Comparison of ENCODE assay signal across 31 cellular contexts in genomic region chr17:73856585-73856984, GRCh38.
"Had no signal": no experiment of that assay in that cellular context is flagged by ENCODE, and none has a peak within 500 bp of the region (broad histone marks: within the 10 kb centered on the region; RNA-seq: fewer than 3 reads in every experiment).

No MANE protein-coding gene starts in this region.

- DNase-seq: activated CD4-positive, alpha-beta memory T cell treated with anti-CD3 and anti-CD28 coated beads, Interleukin-2, amount 10 ng/mL, durations not matched to agents 7 days and 5 days; activated CD4-positive, alpha-beta T cell treated with anti-CD3 and anti-CD28 coated beads for 1 hour; activated CD4-positive, alpha-beta T cell treated with anti-CD3 and anti-CD28 coated beads, Interleukin-2, amount 10 ng/mL, durations not matched to agents 7 days and 5 days; activated CD8-positive, alpha-beta memory T cell treated with anti-CD3 and anti-CD28 coated beads, Interleukin-2, amount 50 U/mL, for 48 hours; activated naive CD8-positive, alpha-beta T cell treated with anti-CD3 and anti-CD28 coated beads, Interleukin-2, amount 50 U/mL, for 24 hours; activated T-cell treated with anti-CD3 and anti-CD28 coated beads, Interleukin-2, amount 50 U/mL, for 4 hours; central memory CD4-positive, alpha-beta T cell; endodermal cell; kidney glomerular epithelial cell; left lung; lower lobe of right lung; mesendoderm; ovary; stimulated activated CD4-positive, alpha-beta T cell treated with anti-CD3 and anti-CD28 coated beads, Interleukin-1b, Interleukin-23, amount 100 ng/mL, for 48 hours; stimulated activated CD4-positive, alpha-beta T cell treated with anti-CD3 and anti-CD28 coated beads, Interleukin-4, amount 100 ng/mL, for 4 hours; stimulated activated CD8-positive, alpha-beta memory T cell treated with anti-CD3 and anti-CD28 coated beads, Interleukin-4, amount 100 ng/mL, for 48 hours; stimulated activated naive CD8-positive, alpha-beta T cell treated with anti-CD3 and anti-CD28 coated beads, Interleukin-15, amount 100 ng/mL, for 72 hours; substantia nigra; T-helper 2 cell; thyroid gland; upper lobe of left lung had no signal

- H3K27me3 Mint-ChIP-seq: activated CD4-positive, alpha-beta memory T cell treated with anti-CD3 and anti-CD28 coated beads, Interleukin-2, amount 10 ng/mL, durations not matched to agents 7 days and 5 days; activated CD4-positive, alpha-beta T cell treated with anti-CD3 and anti-CD28 coated beads, Interleukin-2, amount 10 ng/mL, durations not matched to agents 7 days and 5 days; activated naive CD4-positive, alpha-beta T cell treated with anti-CD3 and anti-CD28 coated beads, Interleukin-2, amount 50 U/mL, for 24 hours; activated naive CD8-positive, alpha-beta T cell treated with anti-CD3 and anti-CD28 coated beads, Interleukin-2, amount 50 U/mL, for 24 hours; stimulated activated naive CD8-positive, alpha-beta T cell treated with anti-CD3 and anti-CD28 coated beads, Interleukin-15, amount 100 ng/mL, for 72 hours had no signal

- H3K27ac ChIP-seq: breast epithelium, foreskin keratinocyte, left lung, lower lobe of right lung, ovary, prostate gland, thyroid gland, upper lobe of left lung had no signal

- H3K4me1 ChIP-seq: breast epithelium, foreskin keratinocyte, left lung, lower lobe of right lung, prostate gland, thyroid gland had no signal

- H3K9me3 ChIP-seq: lower lobe of right lung, ovary, prostate gland, thyroid gland, upper lobe of left lung had no signal

- H3K27ac Mint-ChIP-seq: activated CD4-positive, alpha-beta memory T cell treated with anti-CD3 and anti-CD28 coated beads, Interleukin-2, amount 10 ng/mL, durations not matched to agents 7 days and 5 days; activated CD4-positive, alpha-beta T cell treated with anti-CD3 and anti-CD28 coated beads, Interleukin-2, amount 10 ng/mL, durations not matched to agents 7 days and 5 days; activated naive CD4-positive, alpha-beta T cell treated with anti-CD3 and anti-CD28 coated beads, Interleukin-2, amount 50 U/mL, for 24 hours; activated naive CD8-positive, alpha-beta T cell treated with anti-CD3 and anti-CD28 coated beads, Interleukin-2, amount 50 U/mL, for 24 hours; activated T-helper 2 cell treated with anti-CD3 and anti-CD28 coated beads, Interferon-gamma antibody, Interleukin-2, Interleukin-4, amounts not matched to agents 10 μg/mL and 5 μg/mL and 100 μg/mL, durations not matched to agents 14 hours and 24 hours and 36 hours; endodermal cell; nephron; stimulated activated memory B cell treated with anti-CD40 and anti-IgM and Interleukin-4, amounts not matched to agents 10 μg/mL and 1 μg/mL and 100 μg/mL, for 72 hours; WTC11 had no signal

- H3K9me3 Mint-ChIP-seq: activated CD4-positive, alpha-beta T cell treated with anti-CD3 and anti-CD28 coated beads, Interleukin-2, amount 10 ng/mL, durations not matched to agents 7 days and 5 days; activated T-helper 2 cell treated with anti-CD3 and anti-CD28 coated beads, Interferon-gamma antibody, Interleukin-2, Interleukin-4, amounts not matched to agents 10 μg/mL and 5 μg/mL and 100 μg/mL, durations not matched to agents 14 hours and 24 hours and 36 hours had no signal

- ATAC-seq: activated naive CD8-positive, alpha-beta T cell treated with anti-CD3 and anti-CD28 coated beads, Interleukin-2, amount 50 U/mL, for 24 hours; activated T-cell treated with anti-CD3 and anti-CD28 coated beads, Interleukin-2, amount 50 U/mL, for 4 hours; foreskin keratinocyte; left lung; lower lobe of right lung; stimulated activated memory B cell treated with anti-CD40 and anti-IgM and Interleukin-4, amounts not matched to agents 10 μg/mL and 1 μg/mL and 100 μg/mL, for 72 hours; stimulated activated naive CD8-positive, alpha-beta T cell treated with anti-CD3 and anti-CD28 coated beads, Interleukin-15, amount 100 ng/mL, for 72 hours; WTC11 had no signal

- H3K4me3 Mint-ChIP-seq: activated CD4-positive, alpha-beta memory T cell treated with anti-CD3 and anti-CD28 coated beads, Interleukin-2, amount 10 ng/mL, durations not matched to agents 7 days and 5 days; activated CD4-positive, alpha-beta T cell treated with anti-CD3 and anti-CD28 coated beads, Interleukin-2, amount 10 ng/mL, durations not matched to agents 7 days and 5 days; activated naive CD4-positive, alpha-beta T cell treated with anti-CD3 and anti-CD28 coated beads, Interleukin-2, amount 50 U/mL, for 24 hours; activated naive CD8-positive, alpha-beta T cell treated with anti-CD3 and anti-CD28 coated beads, Interleukin-2, amount 50 U/mL, for 24 hours; activated T-cell treated with anti-CD3 and anti-CD28 coated beads, Interleukin-2, amount 50 U/mL, for 4 hours; endodermal cell; nephron; stimulated activated memory B cell treated with anti-CD40 and anti-IgM and Interleukin-4, amounts not matched to agents 10 μg/mL and 1 μg/mL and 100 μg/mL, for 72 hours; stimulated activated naive CD8-positive, alpha-beta T cell treated with anti-CD3 and anti-CD28 coated beads, Interleukin-15, amount 100 ng/mL, for 72 hours; WTC11 had no signal

- H3K4me1 Mint-ChIP-seq: activated CD4-positive, alpha-beta memory T cell treated with anti-CD3 and anti-CD28 coated beads, Interleukin-2, amount 10 ng/mL, durations not matched to agents 7 days and 5 days; activated CD4-positive, alpha-beta T cell treated with anti-CD3 and anti-CD28 coated beads, Interleukin-2, amount 10 ng/mL, durations not matched to agents 7 days and 5 days; endodermal cell; stimulated activated memory B cell treated with anti-CD40 and anti-IgM and Interleukin-4, amounts not matched to agents 10 μg/mL and 1 μg/mL and 100 μg/mL, for 72 hours had no signal

- H3K27me3 ChIP-seq: foreskin keratinocyte, left lung, ovary, thyroid gland, upper lobe of left lung had no signal

- H3K36me3 ChIP-seq: breast epithelium, heart right ventricle, left lung, lower lobe of right lung, ovary, prostate gland, thyroid gland, upper lobe of left lung had no signal

- H3K4me2 ChIP-seq: smooth muscle cell had no signal

- H3K36me3 Mint-ChIP-seq: stimulated activated memory B cell treated with anti-CD40 and anti-IgM and Interleukin-4, amounts not matched to agents 10 μg/mL and 1 μg/mL and 100 μg/mL, for 72 hours; WTC11 had no signal

- H3K4me3 ChIP-seq: breast epithelium, heart right ventricle, left lung, lower lobe of right lung, ovary, prostate gland, smooth muscle cell, thyroid gland, upper lobe of left lung had no signal
